Comparison of ENCODE assay signal across 8 cellular contexts in genomic region chr11:129750343-129751292, GRCh38.
A peak's percentile ranks its signal among the peaks of the same experiment; 100 is the strongest.
DNase-seq lines count a peak whose midpoint lies in the region; ATAC-seq and TF ChIP-seq lines count a peak whose summit lies in the region.

No MANE protein-coding gene starts in this region.

- TF ChIP-seq CTCF in osteocyte (IDR thresholded peaks at IDR 0.05) = peak; percentile 100
- TF ChIP-seq CTCF in tibial artery (IDR thresholded peaks at IDR 0.05) = peak; percentile 99

- no peaks in the 10 kb centered on the region for H3K36me3 Mint-ChIP-seq in osteocyte (ENCODE audit: unreplicated experiment)

- intact Hi-C loops in tibial artery (cut with DNase I; ENCODE audit: low total_unique reads) = no loop called here

- ATAC-seq in GM21723 (IDR thresholded peaks at IDR 0.05; ENCODE audit: unreplicated experiment) = peak; percentile 92

- H3K4me3 ChIP-seq in SJCRH30 (peak overlapping the region; percentile 30), tibial artery (peak overlapping the region; percentile 21 to 41)

- DNase-seq in EH (ENCODE audit: low read depth) (peak; percentile 66), KBM-7 (peak; percentile 80), SJCRH30 (peak; percentile 31 to 72), glomerular endothelial cell (ENCODE audit: extremely low read depth, low read depth, low spot score) (peak; percentile 25), osteocyte (ENCODE audit: extremely low spot score, unreplicated experiment) (peak; percentile 90), tibial artery (peak; percentile 26 to 75)
- DNase-seq in activated naive CD4-positive, alpha-beta T cell (lab: John Stamatoyannopoulos, UW) = peak; percentile 45 to 74 (median 63)

- H3K36me3 ChIP-seq in SJCRH30 (no peaks in the 10 kb centered on the region), tibial artery (no peaks in the 10 kb centered on the region)

- H3K4me3 Mint-ChIP-seq in osteocyte (ENCODE audit: unreplicated experiment) = no peak overlapping the region

- no peaks in the 10 kb centered on the region for H3K4me1 ChIP-seq in SJCRH30
- H3K4me1 ChIP-seq in tibial artery = peaks cover 0 to 10% (median 7%) of the 10 kb centered on the region in 4 donors

- no peaks in the 10 kb centered on the region for H3K9me3 Mint-ChIP-seq in osteocyte (ENCODE audit: unreplicated experiment)

- H3K27me3 ChIP-seq in SJCRH30 (no peaks in the 10 kb centered on the region), tibial artery (peaks cover 0 to 17% of the 10 kb centered on the region in 2 donors)

- H3K27ac ChIP-seq in SJCRH30 (no peak overlapping the region), tibial artery (no peak overlapping the region)

- peaks cover 2% of the 10 kb centered on the region for H3K4me1 Mint-ChIP-seq in osteocyte (ENCODE audit: unreplicated experiment)

- in situ Hi-C loops in KBM-7 (cut with MboI; ENCODE audit: low pct_unique_long_range_greater_than_20kb, low sequenced_read_pairs) = no loop called here

- H3K27ac Mint-ChIP-seq in osteocyte (ENCODE audit: unreplicated experiment) = no peak overlapping the region

- H3K27me3 Mint-ChIP-seq in osteocyte (ENCODE audit: unreplicated experiment) = peaks cover 62% of the 10 kb centered on the region

- no peaks in the 10 kb centered on the region for H3K9me3 ChIP-seq in SJCRH30 (replicated peaks)
- H3K9me3 ChIP-seq in tibial artery = peaks cover 0 to 4% (median 0%) of the 10 kb centered on the region in 3 donors

Comparison
In these comparisons a context has a peak if more than half of its experiments do, and no peak if none do; other contexts are left out.
1. DNase-seq: peak in every context shown above with its lines; median percentile 90 in osteocyte; 80 in KBM-7; 66 in EH; 63 in activated naive CD4-positive, alpha-beta T cell; 52 in SJCRH30; 50 in tibial artery; 25 in glomerular endothelial cell.